ENCODE assay signal across 15 cellular contexts in the genomic region with DNA sequence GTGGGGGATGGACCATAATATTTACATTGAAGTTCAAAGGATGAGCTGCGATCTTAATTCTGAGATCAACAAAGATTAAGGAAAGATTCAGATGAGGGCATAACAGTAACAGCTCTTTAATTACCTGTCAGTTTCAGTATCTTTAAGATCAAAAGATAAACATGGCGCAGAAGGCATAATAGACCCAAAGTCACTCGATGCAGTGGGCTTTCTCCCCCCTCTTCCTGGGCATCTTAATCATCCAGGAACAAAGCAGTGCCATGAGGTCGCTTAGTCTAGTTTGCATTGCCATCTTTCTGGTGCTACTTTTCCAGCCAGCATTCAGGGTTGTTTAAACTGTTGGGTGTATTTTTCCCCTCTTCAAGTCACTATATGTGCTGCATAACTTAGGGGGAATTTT.
"Had no signal": no experiment of that assay in that cellular context is flagged by ENCODE, and none has a peak within 500 bp of the region (broad histone marks: within the 10 kb centered on the region; RNA-seq: fewer than 3 reads in every experiment).

No MANE protein-coding gene starts in this region.

- H3K9me3 Mint-ChIP-seq: activated CD8-positive, alpha-beta T cell treated with anti-CD3 and anti-CD28 coated beads for 36 hours; activated naive CD4-positive, alpha-beta T cell treated with anti-CD3 and anti-CD28 coated beads, Interleukin-2, amount 50 U/mL, for 24 hours; activated T-cell treated with anti-CD3 and anti-CD28 coated beads, Interleukin-2, amount 50 U/mL, for 4 hours; natural killer cell treated with Interleukin-12 subunit alpha and Interleukin-12 subunit beta and Interleukin-15 and Interleukin-18, amount 100 ng/mL, for 72 hours had no signal

- H3K4me3 Mint-ChIP-seq: activated CD8-positive, alpha-beta T cell treated with anti-CD3 and anti-CD28 coated beads for 36 hours; activated naive CD4-positive, alpha-beta T cell treated with anti-CD3 and anti-CD28 coated beads, Interleukin-2, amount 50 U/mL, for 24 hours; activated T-cell treated with anti-CD3 and anti-CD28 coated beads, Interleukin-2, amount 50 U/mL, for 4 hours; natural killer cell treated with Interleukin-12 subunit alpha and Interleukin-12 subunit beta and Interleukin-15 and Interleukin-18, amount 100 ng/mL, for 72 hours had no signal

- H3K36me3 Mint-ChIP-seq: activated naive CD4-positive, alpha-beta T cell treated with anti-CD3 and anti-CD28 coated beads, Interleukin-2, amount 50 U/mL, for 24 hours; natural killer cell treated with Interleukin-12 subunit alpha and Interleukin-12 subunit beta and Interleukin-15 and Interleukin-18, amount 100 ng/mL, for 72 hours had no signal

- ATAC-seq: activated CD8-positive, alpha-beta T cell treated with anti-CD3 and anti-CD28 coated beads for 36 hours; activated T-cell treated with anti-CD3 and anti-CD28 coated beads, Interleukin-2, amount 50 U/mL, for 4 hours; esophagus mucosa; natural killer cell treated with Interleukin-12 subunit alpha and Interleukin-12 subunit beta and Interleukin-15 and Interleukin-18, amount 100 ng/mL, for 72 hours; psoas muscle; right lobe of liver had no signal

- H3K4me3 ChIP-seq: adrenal gland, dorsolateral prefrontal cortex, left ventricle myocardium inferior, psoas muscle, right lobe of liver, spleen had no signal

- FAIRE-seq: kidney had no signal

- DNase-seq: activated CD8-positive, alpha-beta T cell treated with anti-CD3 and anti-CD28 coated beads for 36 hours; activated effector memory CD4-positive, alpha-beta T cell treated with anti-CD3 and anti-CD28 coated beads, Interleukin-2, amount 50 U/mL, for 16 hours; activated T-cell treated with anti-CD3 and anti-CD28 coated beads, Interleukin-2, amount 50 U/mL, for 4 hours; adrenal gland; dorsolateral prefrontal cortex; hypothalamus; kidney; left ventricle myocardium inferior; psoas muscle; right lobe of liver; spleen; T-helper 1 cell had no signal

- H3K27ac Mint-ChIP-seq: activated CD8-positive, alpha-beta T cell treated with anti-CD3 and anti-CD28 coated beads for 36 hours; activated naive CD4-positive, alpha-beta T cell treated with anti-CD3 and anti-CD28 coated beads, Interleukin-2, amount 50 U/mL, for 24 hours; natural killer cell treated with Interleukin-12 subunit alpha and Interleukin-12 subunit beta and Interleukin-15 and Interleukin-18, amount 100 ng/mL, for 72 hours had no signal

- H3K9me3 ChIP-seq: adrenal gland, left ventricle myocardium inferior, psoas muscle, right lobe of liver, spleen had no signal

- H3K27ac ChIP-seq: adrenal gland, left ventricle myocardium inferior, psoas muscle, right lobe of liver, spleen had no signal

- H3K4me1 ChIP-seq: adrenal gland, left ventricle myocardium inferior, psoas muscle, right lobe of liver, spleen had no signal

- H3K4me1 Mint-ChIP-seq: activated naive CD4-positive, alpha-beta T cell treated with anti-CD3 and anti-CD28 coated beads, Interleukin-2, amount 50 U/mL, for 24 hours had no signal

- H3K27me3 ChIP-seq: dorsolateral prefrontal cortex, right lobe of liver had no signal

- H3K36me3 ChIP-seq: adrenal gland, left ventricle myocardium inferior, right lobe of liver, spleen had no signal
